1 cellular context compared by ENCODE assay signal in the genomic region with DNA sequence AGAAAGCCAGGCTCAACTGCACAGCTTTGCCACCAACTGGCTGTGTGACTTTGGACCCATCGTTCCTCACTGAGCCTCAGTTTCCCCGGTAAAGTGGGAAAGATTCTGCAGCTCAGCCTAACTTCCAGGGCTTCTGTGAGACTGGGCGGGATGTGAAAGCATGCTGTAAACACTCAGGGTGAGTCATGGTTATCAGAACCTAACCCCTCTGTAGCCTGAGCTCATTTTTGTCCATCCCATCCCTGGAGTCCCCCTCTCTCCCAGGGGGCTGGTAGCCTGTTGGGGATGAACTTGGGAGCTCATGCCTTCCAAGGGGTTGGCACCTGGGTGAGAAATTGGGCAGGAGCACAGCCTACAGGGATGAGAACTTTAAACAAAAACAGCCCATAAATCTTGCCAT.
TF ChIP-seq lines count a peak whose summit lies in the region.

No MANE protein-coding gene starts in this region.

TF ChIP-seq in IMR-90, 13 proteins besides CTCF, POLR2A, EP300 and RAD21 (continued from another document):
- TF ChIP-seq BHLHE40 (IDR thresholded peaks at IDR 0.05; ENCODE audit: low read depth, low read length): 0 out of 2 replicates have a peak, but pooled peaks have one; percentile 8
